ENCODE assay signal across 1 cellular context in the genomic region with DNA sequence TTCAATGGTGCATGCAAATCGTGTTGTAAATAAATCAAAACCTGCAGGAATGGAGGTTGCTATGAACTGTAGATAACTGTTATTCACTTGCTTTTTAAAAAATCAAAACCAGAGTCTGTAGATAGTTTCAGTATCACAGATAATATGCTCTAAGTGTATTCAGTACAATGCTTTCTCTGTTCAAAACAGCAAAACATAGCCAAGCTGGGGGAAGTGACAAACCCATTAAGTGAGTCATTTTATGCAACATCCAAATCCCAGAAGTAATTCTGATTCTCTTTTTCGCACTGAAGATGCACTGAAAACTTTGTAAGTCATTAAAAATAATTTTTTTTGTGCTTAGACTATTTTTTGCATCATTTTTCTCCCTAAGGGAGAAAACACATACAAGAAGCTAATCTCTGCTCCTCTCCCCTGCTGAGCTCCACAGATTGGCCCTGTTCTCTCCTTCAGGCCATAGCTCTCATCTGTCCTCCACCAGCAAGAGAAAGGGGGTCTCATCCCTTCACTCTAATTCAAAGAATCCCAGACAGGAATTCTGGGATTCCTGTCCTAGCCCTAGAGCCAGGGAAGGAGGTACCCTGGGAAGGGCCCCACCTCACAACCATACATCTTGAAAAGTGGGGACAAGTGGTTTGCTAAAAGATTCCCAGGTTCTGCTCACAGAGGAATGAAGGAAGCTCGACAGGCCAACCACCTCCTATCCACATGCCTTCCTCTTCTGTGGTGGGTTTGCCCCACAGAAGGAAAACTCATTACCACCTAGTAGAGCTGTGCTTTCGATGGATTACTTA.
TF ChIP-seq lines count a peak whose summit lies in the region.

No MANE protein-coding gene starts in this region.

TF ChIP-seq in GM12878, 131 proteins besides CTCF, POLR2A, EP300 and RAD21 (continued from another document):
- TF ChIP-seq ZZZ3 (IDR thresholded peaks at IDR 0.05; ENCODE audit: control insufficient read depth, insufficient read length, low read depth) (no peak), USF2 (IDR thresholded peaks at IDR 0.05; ENCODE audit: borderline replicate concordance, low read depth, low read length) (no peak), SRF (IDR thresholded peaks at IDR 0.05; ENCODE audit: low read depth in 2 of 2, low read length in 2 of 2) (no peak), SREBF2 (IDR thresholded peaks at IDR 0.05; ENCODE audit: low read length) (no peak), HCFC1 (IDR thresholded peaks at IDR 0.05; ENCODE audit: low read length) (no peak), TBL1XR1 (IDR thresholded peaks at IDR 0.05; ENCODE audit: low read depth, low read length) (no peak), POU2F2 (IDR thresholded peaks at IDR 0.05; ENCODE audit: borderline replicate concordance, low read depth, low read length) (no peak; the same call in 2 of the 3 replicates), PML (IDR thresholded peaks at IDR 0.05; ENCODE audit: low read length) (no peak), PAX5 (IDR thresholded peaks at IDR 0.05; ENCODE audit: borderline replicate concordance, low read depth, low read length) (no peak), JUND (IDR thresholded peaks at IDR 0.05; ENCODE audit: low read depth, low read length) (peak; percentile 30; the same call in 1 of the 2 replicates), CHD2 (IDR thresholded peaks at IDR 0.05; ENCODE audit: borderline replicate concordance, low read depth, low read length) (no peak), SPI1 (IDR thresholded peaks at IDR 0.05; ENCODE audit: borderline replicate concordance, insufficient read depth, low read depth, low read length) (peak; percentile 31; the same call in 1 of the 2 replicates), STAT3 (IDR thresholded peaks at IDR 0.05; ENCODE audit: low read depth, low read length) (no peak), RELB (IDR thresholded peaks at IDR 0.05; ENCODE audit: low read depth) (peak; percentile 62; the same call in 1 of the 2 replicates), NR2C1 (IDR thresholded peaks at IDR 0.05) (no peak), RB1 (IDR thresholded peaks at IDR 0.05; ENCODE audit: borderline replicate concordance) (no peak), WRNIP1 (IDR thresholded peaks at IDR 0.05; ENCODE audit: borderline replicate concordance, low read depth, low read length) (no peak), EGR1 (IDR thresholded peaks at IDR 0.05; ENCODE audit: borderline replicate concordance in 1 of 2, low read depth in 2 of 2, low read length in 2 of 2) (no peak), MEF2A (IDR thresholded peaks at IDR 0.05; ENCODE audit: insufficient read depth, low read depth, low read length) (no peak), NR2F1 (conservative IDR thresholded peaks at IDR 0.05) (no peak), BHLHE40 (IDR thresholded peaks at IDR 0.05; ENCODE audit: borderline replicate concordance in 1 of 2, low read depth in 2 of 2, low read length in 1 of 2) (peak in 1 of 2 experiments; percentile 39; a peak in 1 of 4 replicates)
- TF ChIP-seq, protein P1, sequence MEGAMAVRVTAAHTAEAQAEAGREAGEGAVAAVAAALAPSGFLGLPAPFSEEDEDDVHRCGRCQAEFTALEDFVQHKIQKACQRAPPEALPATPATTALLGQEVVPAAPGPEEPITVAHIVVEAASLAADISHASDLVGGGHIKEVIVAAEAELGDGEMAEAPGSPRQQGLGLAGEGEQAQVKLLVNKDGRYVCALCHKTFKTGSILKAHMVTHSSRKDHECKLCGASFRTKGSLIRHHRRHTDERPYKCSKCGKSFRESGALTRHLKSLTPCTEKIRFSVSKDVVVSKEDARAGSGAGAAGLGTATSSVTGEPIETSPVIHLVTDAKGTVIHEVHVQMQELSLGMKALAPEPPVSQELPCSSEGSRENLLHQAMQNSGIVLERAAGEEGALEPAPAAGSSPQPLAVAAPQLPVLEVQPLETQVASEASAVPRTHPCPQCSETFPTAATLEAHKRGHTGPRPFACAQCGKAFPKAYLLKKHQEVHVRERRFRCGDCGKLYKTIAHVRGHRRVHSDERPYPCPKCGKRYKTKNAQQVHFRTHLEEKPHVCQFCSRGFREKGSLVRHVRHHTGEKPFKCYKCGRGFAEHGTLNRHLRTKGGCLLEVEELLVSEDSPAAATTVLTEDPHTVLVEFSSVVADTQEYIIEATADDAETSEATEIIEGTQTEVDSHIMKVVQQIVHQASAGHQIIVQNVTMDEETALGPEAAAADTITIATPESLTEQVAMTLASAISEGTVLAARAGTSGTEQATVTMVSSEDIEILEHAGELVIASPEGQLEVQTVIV (IDR thresholded peaks at IDR 0.05; ENCODE audit: borderline replicate concordance, partially characterized antibody) = no peak
- TF ChIP-seq, protein P2, sequence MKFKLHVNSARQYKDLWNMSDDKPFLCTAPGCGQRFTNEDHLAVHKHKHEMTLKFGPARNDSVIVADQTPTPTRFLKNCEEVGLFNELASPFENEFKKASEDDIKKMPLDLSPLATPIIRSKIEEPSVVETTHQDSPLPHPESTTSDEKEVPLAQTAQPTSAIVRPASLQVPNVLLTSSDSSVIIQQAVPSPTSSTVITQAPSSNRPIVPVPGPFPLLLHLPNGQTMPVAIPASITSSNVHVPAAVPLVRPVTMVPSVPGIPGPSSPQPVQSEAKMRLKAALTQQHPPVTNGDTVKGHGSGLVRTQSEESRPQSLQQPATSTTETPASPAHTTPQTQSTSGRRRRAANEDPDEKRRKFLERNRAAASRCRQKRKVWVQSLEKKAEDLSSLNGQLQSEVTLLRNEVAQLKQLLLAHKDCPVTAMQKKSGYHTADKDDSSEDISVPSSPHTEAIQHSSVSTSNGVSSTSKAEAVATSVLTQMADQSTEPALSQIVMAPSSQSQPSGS (IDR thresholded peaks at IDR 0.05; ENCODE audit: low read length) = peak; percentile 34; the same call in 1 of the 2 replicates
